2 cellular contexts compared by ENCODE assay signal in the genomic region with DNA sequence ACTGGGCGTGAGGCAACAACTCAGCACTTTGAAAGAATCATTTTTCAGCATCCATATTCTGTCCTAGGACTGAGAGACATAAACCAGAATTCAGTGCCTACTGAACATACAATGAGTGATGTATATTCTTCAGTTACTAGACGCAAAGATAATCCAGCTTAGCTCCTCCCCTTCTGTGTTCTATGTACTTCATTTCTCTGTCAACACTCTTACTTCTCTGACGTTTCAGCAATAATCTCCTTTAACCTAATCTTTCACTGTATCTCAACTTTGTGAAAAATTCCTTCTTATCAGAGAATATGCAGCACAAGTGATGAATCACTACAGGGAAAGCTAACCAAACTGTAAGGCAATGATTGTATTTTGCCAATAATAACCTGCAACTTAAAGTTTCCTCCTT.
TF ChIP-seq lines count a peak whose summit lies in the region.

No MANE protein-coding gene starts in this region.

TF ChIP-seq in IMR-90, 13 proteins besides CTCF, POLR2A, EP300 and RAD21:
- TF ChIP-seq MAFK (IDR thresholded peaks at IDR 0.05; ENCODE audit: low read depth, low read length), result no peak
- TF ChIP-seq MXI1 (IDR thresholded peaks at IDR 0.05; ENCODE audit: borderline replicate concordance, low read depth, low read length), result no peak
- TF ChIP-seq BHLHE40 (IDR thresholded peaks at IDR 0.05; ENCODE audit: low read depth, low read length), result no peak
- no peak for TF ChIP-seq RFX5 (IDR thresholded peaks at IDR 0.05; ENCODE audit: low read depth, low read length)
- TF ChIP-seq FOS (IDR thresholded peaks at IDR 0.05; ENCODE audit: low read depth, low read length), result no peak
- no peak for TF ChIP-seq MAZ (IDR thresholded peaks at IDR 0.05; ENCODE audit: borderline replicate concordance, low read depth, low read length)
- TF ChIP-seq RCOR1 (IDR thresholded peaks at IDR 0.05; ENCODE audit: insufficient replicate concordance, low read length), result no peak
- TF ChIP-seq NFE2L2 (IDR thresholded peaks at IDR 0.05; ENCODE audit: low read depth, low read length), result no peak
- no peak for TF ChIP-seq CEBPB (IDR thresholded peaks at IDR 0.05; ENCODE audit: low read depth, low read length)
- TF ChIP-seq SMC3 (IDR thresholded peaks at IDR 0.05; ENCODE audit: low read depth, low read length), result no peak
- TF ChIP-seq CHD1 (IDR thresholded peaks at IDR 0.05; ENCODE audit: low read depth, low read length), result no peak
- TF ChIP-seq USF2 (IDR thresholded peaks at IDR 0.05; ENCODE audit: low read depth, low read length), result no peak
- TF ChIP-seq, protein P1, sequence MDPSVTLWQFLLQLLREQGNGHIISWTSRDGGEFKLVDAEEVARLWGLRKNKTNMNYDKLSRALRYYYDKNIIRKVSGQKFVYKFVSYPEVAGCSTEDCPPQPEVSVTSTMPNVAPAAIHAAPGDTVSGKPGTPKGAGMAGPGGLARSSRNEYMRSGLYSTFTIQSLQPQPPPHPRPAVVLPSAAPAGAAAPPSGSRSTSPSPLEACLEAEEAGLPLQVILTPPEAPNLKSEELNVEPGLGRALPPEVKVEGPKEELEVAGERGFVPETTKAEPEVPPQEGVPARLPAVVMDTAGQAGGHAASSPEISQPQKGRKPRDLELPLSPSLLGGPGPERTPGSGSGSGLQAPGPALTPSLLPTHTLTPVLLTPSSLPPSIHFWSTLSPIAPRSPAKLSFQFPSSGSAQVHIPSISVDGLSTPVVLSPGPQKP (IDR thresholded peaks at IDR 0.05; ENCODE audit: borderline replicate concordance, low read depth, low read length), result no peak

TF ChIP-seq in K562, 482 proteins besides CTCF, POLR2A, EP300 and RAD21:
- TF ChIP-seq SMAD3 (CRISPR knock-in tag; conservative IDR thresholded peaks at IDR 0.05) (no peak), NFIC (IDR thresholded peaks at IDR 0.05) (no peak), FOSL1 (tag; conservative IDR thresholded peaks at IDR 0.05) (peak; percentile 44), ZFPM2 (CRISPR knock-in tag; IDR thresholded peaks at IDR 0.05) (no peak), ZNF263 (CRISPR knock-in tag; IDR thresholded peaks at IDR 0.05; ENCODE audit: borderline replicate concordance) (no peak), ZNF133 (CRISPR knock-in tag; IDR thresholded peaks at IDR 0.05) (no peak), PBX2 (CRISPR knock-in tag; IDR thresholded peaks at IDR 0.05; ENCODE audit: low read depth) (no peak), PBX2 (tag; conservative IDR thresholded peaks at IDR 0.05; ENCODE audit: low read depth) (0 out of 2 replicates have a peak, but pooled peaks have one; percentile 19), PTTG1 (tag; IDR thresholded peaks at IDR 0.05; ENCODE audit: low read depth) (no peak), BCOR (IDR thresholded peaks at IDR 0.05) (no peak)
